In genomic region chr13:106529415-106530208, GRCh38 we compare ENCODE assay signal across 12 cellular contexts. TPM values are rescaled to one million over a fixed set of nuclear protein-coding genes. Genes with fewer than 3 reads are reported as not detected.
DNase-seq lines count a peak whose midpoint lies in the region; ATAC-seq, FAIRE-seq and TF ChIP-seq lines count a peak whose summit lies in the region.
"Had no signal": no experiment of that assay in that cellular context is flagged by ENCODE, and none has a peak within 500 bp of the region (broad histone marks: within the 10 kb centered on the region; RNA-seq: fewer than 3 reads in every experiment).

No MANE protein-coding gene starts in this region.

- H3K27me3 ChIP-seq in upper lobe of right lung = no peaks in the 10 kb centered on the region

- H3K9me3 ChIP-seq in upper lobe of right lung = no peaks in the 10 kb centered on the region

- DNase-seq in NCI-H82 treated with DMSO at 0.1 percent for 48 hours (lab: John Stamatoyannopoulos, UW; ENCODE audit: unreplicated experiment) (peak; percentile 96), ecto neural progenitor cell (ENCODE audit: low spot score) (peak; percentile 56), mesothelial cell of epicardium (ENCODE audit: low spot score in 2 of 2, unreplicated experiment in 2 of 2) (no peak), upper lobe of right lung (no peak), urothelium cell line (ENCODE audit: low spot score) (no peak), AG08396 (ENCODE audit: low spot score) (no peak), NOMO-1 (lab: John Stamatoyannopoulos, UW; ENCODE audit: unreplicated experiment in 2 of 2) (no peak)
- DNase-seq: NCI-H345; stimulated activated naive CD8-positive, alpha-beta T cell treated with anti-CD3 and anti-CD28 coated beads, Interleukin-15, amount 100 ng/mL, for 72 hours had no signal

- intact Hi-C loops in upper lobe of right lung (cut with DNase I) = no loop called here

- H3K36me3 Mint-ChIP-seq in mesothelial cell of epicardium = peaks cover 9% of the 10 kb centered on the region
- H3K36me3 Mint-ChIP-seq: activated naive CD4-positive, alpha-beta T cell treated with anti-CD3 and anti-CD28 coated beads, Interleukin-2, amount 50 U/mL, for 72 hours had no signal

- H3K4me3 ChIP-seq in upper lobe of right lung = peak overlapping the region; percentile 62

- no peaks in the 10 kb centered on the region for H3K36me3 ChIP-seq in upper lobe of right lung

- no peaks in the 10 kb centered on the region for H3K9me3 Mint-ChIP-seq in mesothelial cell of epicardium
- H3K9me3 Mint-ChIP-seq: activated naive CD4-positive, alpha-beta T cell treated with anti-CD3 and anti-CD28 coated beads, Interleukin-2, amount 50 U/mL, for 72 hours; dendritic cell treated with granulocyte-macrophage colony-stimulating factor and Interleukin-4, amounts not matched to agents 40 ng/mL and 50 ng/mL, for 4 days; stimulated activated naive CD8-positive, alpha-beta T cell treated with anti-CD3 and anti-CD28 coated beads, Interleukin-15, amount 100 ng/mL, for 72 hours had no signal

- peak overlapping the region; percentile 95 for H3K27ac Mint-ChIP-seq in mesothelial cell of epicardium
- H3K27ac Mint-ChIP-seq: activated naive CD4-positive, alpha-beta T cell treated with anti-CD3 and anti-CD28 coated beads, Interleukin-2, amount 50 U/mL, for 72 hours; dendritic cell treated with granulocyte-macrophage colony-stimulating factor and Interleukin-4, amounts not matched to agents 40 ng/mL and 50 ng/mL, for 4 days; stimulated activated naive CD8-positive, alpha-beta T cell treated with anti-CD3 and anti-CD28 coated beads, Interleukin-15, amount 100 ng/mL, for 72 hours had no signal

- peaks cover 66% of the 10 kb centered on the region for H3K4me1 Mint-ChIP-seq in mesothelial cell of epicardium

- H3K4me1 ChIP-seq in upper lobe of right lung = peaks cover 8% of the 10 kb centered on the region

- TF ChIP-seq CTCF in mesothelial cell of epicardium (IDR thresholded peaks at IDR 0.05; ENCODE audit: unreplicated experiment) (no peak), upper lobe of right lung (IDR thresholded peaks at IDR 0.05) (no peak)

- H3K27me3 Mint-ChIP-seq in mesothelial cell of epicardium (ENCODE audit: low read depth) = no peaks in the 10 kb centered on the region

- peak overlapping the region; percentile 99 for H3K4me3 Mint-ChIP-seq in mesothelial cell of epicardium
- H3K4me3 Mint-ChIP-seq: dendritic cell treated with granulocyte-macrophage colony-stimulating factor and Interleukin-4, amounts not matched to agents 40 ng/mL and 50 ng/mL, for 4 days; stimulated activated naive CD8-positive, alpha-beta T cell treated with anti-CD3 and anti-CD28 coated beads, Interleukin-15, amount 100 ng/mL, for 72 hours had no signal

- H3K27ac ChIP-seq in upper lobe of right lung = peak overlapping the region; percentile 85
- H3K27ac ChIP-seq: RWPE1 had no signal

- FAIRE-seq in urothelium cell line (lab: Jason Lieb, UNC) = no peak

- ATAC-seq in upper lobe of right lung = no peak
- ATAC-seq: activated naive CD4-positive, alpha-beta T cell treated with anti-CD3 and anti-CD28 coated beads, Interleukin-2, amount 50 U/mL, for 72 hours; stimulated activated naive CD8-positive, alpha-beta T cell treated with anti-CD3 and anti-CD28 coated beads, Interleukin-15, amount 100 ng/mL, for 72 hours had no signal

RNA-seq across cellular contexts. Expression of gene EFNB2, which starts 5.8 kb away (rescaled TPM):
- 197 to 211 TPM (median 202 TPM) in 3 replicates for total RNA-seq in mesothelial cell of epicardium
- 55.1 TPM for total RNA-seq in upper lobe of right lung
- total RNA-seq: activated naive CD4-positive, alpha-beta T cell treated with anti-CD3 and anti-CD28 coated beads, Interleukin-2, amount 50 U/mL, for 72 hours had no signal

RNA-seq across cellular contexts. Expression of gene ARGLU1, which starts 38.3 kb away (rescaled TPM):
- total RNA-seq in mesothelial cell of epicardium (231 to 235 TPM (median 233 TPM) in 3 replicates), upper lobe of right lung (122 TPM)

Comparison
In these comparisons a context has a peak if more than half of its experiments do, and no peak if none do; other contexts are left out.
1. DNase-seq: peak in NCI-H82 treated with DMSO at 0.1 percent for 48 hours (single experiment) and ecto neural progenitor cell (single experiment); none in mesothelial cell of epicardium (0 of 2), upper lobe of right lung (single experiment), urothelium cell line (single experiment), AG08396 (single experiment) and NOMO-1 (0 of 2).